In genomic region chr3:55519016-55519415, GRCh38 we compare ENCODE assay signal across 17 cellular contexts. TPM values are rescaled to one million over a fixed set of nuclear protein-coding genes. Genes with fewer than 3 reads are reported as not detected.
DNase-seq lines count a peak whose midpoint lies in the region; ATAC-seq and TF ChIP-seq lines count a peak whose summit lies in the region.
"Had no signal": no experiment of that assay in that cellular context is flagged by ENCODE, and none has a peak within 500 bp of the region (broad histone marks: within the 10 kb centered on the region; RNA-seq: fewer than 3 reads in every experiment).

No MANE protein-coding gene starts in this region.

- peak overlapping the region; percentile 34 for H2AFZ ChIP-seq in IMR-90 (replicated peaks; ENCODE audit: low read length, poor library complexity)

- H2AK9ac ChIP-seq in IMR-90 (replicated peaks; ENCODE audit: low read depth, low read length, poor library complexity), result no peak overlapping the region

- H3K18ac ChIP-seq in IMR-90 (ENCODE audit: low read depth, low read length), result peak overlapping the region; percentile 75

- H4K8ac ChIP-seq in IMR-90 (ENCODE audit: low read depth in 2 of 2, low read length in 2 of 2), result peak overlapping the region in 1 of 2 experiments; percentile 57; a peak in 1 of 4 replicates

- TF ChIP-seq RAD21 in IMR-90 (IDR thresholded peaks at IDR 0.05; ENCODE audit: low read length), result no peak

- no peak overlapping the region for H2BK15ac ChIP-seq in IMR-90 (ENCODE audit: low read depth, low read length)

- CTCF ChIA-PET in AG04449 (lab: Yijun Ruan, JAX) (no interaction called here), IMR-90 (lab: Yijun Ruan, JAX) (interaction anchor here (0.8 kb wide), 1 partner anchor 203 kb away, joined by 3 read pairs; no protein-coding TSS in a partner anchor)

- H2BK5ac ChIP-seq in IMR-90 (ENCODE audit: low read depth, low read length, poor library complexity, severe bottlenecking), result peak overlapping the region; percentile 3

- no peaks in the 10 kb centered on the region for H4K20me1 ChIP-seq in IMR-90 (ENCODE audit: insufficient read depth, low read length)

- no peaks in the 10 kb centered on the region for H3K36me3 ChIP-seq in IMR-90 (ENCODE audit: control insufficient read depth, insufficient read depth, low read length)
- H3K36me3 ChIP-seq: colonic mucosa, upper lobe of right lung had no signal

- H3K56ac ChIP-seq in IMR-90 (ENCODE audit: extremely low read depth, insufficient read depth, low read length), result no peak overlapping the region

- DNase-seq in AG04449 (ENCODE audit: low read depth, low spot score), result peak; percentile 40
- DNase-seq in IMR-90, result peak; percentile 80
- peak; percentile 7 to 37 for DNase-seq in cardiac fibroblast (ENCODE audit: low read depth in 2 of 2)
- DNase-seq in kidney tubule cell (ENCODE audit: low spot score), result peak; percentile 63
- DNase-seq in NCI-H1694 (lab: John Stamatoyannopoulos, UW), result no peak
- no peak for DNase-seq in AML-193 (lab: John Stamatoyannopoulos, UW)
- DNase-seq in right cardiac atrium, result no peak
- DNase-seq in SW 1271 (lab: John Stamatoyannopoulos, UW), result no peak
- DNase-seq: activated CD8-positive, alpha-beta memory T cell treated with anti-CD3 and anti-CD28 coated beads, Interleukin-2, amount 50 U/mL, for 48 hours; activated naive CD4-positive, alpha-beta T cell; aorta; colonic mucosa; glutamatergic neuron; NCI-H1694 treated with DMSO at 0.1 percent for 48 hours; NCI-H446 treated with DMSO at 0.1 percent for 48 hours; SHP77 treated with DMSO at 0.1 percent for 48 hours; upper lobe of right lung had no signal

- dilution Hi-C loops in IMR-90 (cut with HindIII; ENCODE audit: low sequenced_read_pairs, unreplicated experiment), result no loop called here

- H4K91ac ChIP-seq in IMR-90 (ENCODE audit: insufficient read depth, low read depth, low read length), result peak overlapping the region; percentile 19; the same call in 1 of the 2 replicates

- H3K14ac ChIP-seq in IMR-90 (replicated peaks; ENCODE audit: low read depth, low read length), result 0 out of 2 replicates have a peak overlapping the region, but pooled peaks have one; percentile 0

- peaks cover 9% of the 10 kb centered on the region; the same call in 1 of the 2 replicates for H3K9me1 ChIP-seq in IMR-90 (ENCODE audit: insufficient read depth, low read length)

- TF ChIP-seq POLR2A in IMR-90 (IDR thresholded peaks at IDR 0.05; ENCODE audit: low read depth, low read length), result no peak

- TF ChIP-seq CTCF in AG04449 (IDR thresholded peaks at IDR 0.05; ENCODE audit: insufficient read depth, low read length, missing control alignments) (no peak), IMR-90 (conservative IDR thresholded peaks at IDR 0.05; ENCODE audit: low read depth, low read length) (no peak), cardiac fibroblast (IDR thresholded peaks at IDR 0.05; ENCODE audit: low read depth, low read length) (no peak)

- no peak overlapping the region for H3K4me3 ChIP-seq in AG04449 (ENCODE audit: low read depth, low read length)
- no peak overlapping the region for H3K4me3 ChIP-seq in IMR-90 (ENCODE audit: insufficient read depth, low read depth, low read length)
- no peak overlapping the region for H3K4me3 ChIP-seq in cardiac fibroblast (replicated peaks in 1 of 2; ENCODE audit: low read depth in 2 of 2, low read length in 2 of 2)
- H3K4me3 ChIP-seq in right cardiac atrium (ENCODE audit: low read length), result no peak overlapping the region
- H3K4me3 ChIP-seq: colonic mucosa, upper lobe of right lung had no signal

- BruUV-seq in IMR-90 (replicated peaks; lab: Mats Ljungman, UMichigan), result no TSS peak

- 0 out of 2 replicates have a peak overlapping the region, but pooled peaks have one; percentile 19 for H3K9ac ChIP-seq in IMR-90 (ENCODE audit: low read depth, low read length)

- H4K5ac ChIP-seq in IMR-90 (ENCODE audit: low read depth, low read length), result peak overlapping the region; percentile 70

- H2BK20ac ChIP-seq in IMR-90 (ENCODE audit: low read depth, low read length), result peak overlapping the region; percentile 42; the same call in 1 of the 2 replicates

- ATAC-seq in IMR-90 (ENCODE audit: low read depth) (peak; percentile 74), right cardiac atrium (no peak)
- ATAC-seq: upper lobe of right lung had no signal

- no peak overlapping the region for H3K23ac ChIP-seq in IMR-90 (ENCODE audit: low read depth, low read length)

- no peaks in the 10 kb centered on the region for H3K79me1 ChIP-seq in IMR-90 (ENCODE audit: low read depth in 1 of 2, low read length in 2 of 2)

- H3K27me3 ChIP-seq in IMR-90 (ENCODE audit: control insufficient read depth, insufficient read depth, low read length) (no peaks in the 10 kb centered on the region), right cardiac atrium (ENCODE audit: control insufficient read depth, insufficient read depth) (no peaks in the 10 kb centered on the region)
- H3K27me3 ChIP-seq: colonic mucosa had no signal

- H3K4me2 ChIP-seq in IMR-90 (ENCODE audit: low read depth, low read length), result peak overlapping the region; percentile 24; the same call in 1 of the 2 replicates

- H3K9me3 ChIP-seq in IMR-90 (ENCODE audit: control insufficient read depth, insufficient read depth, low read length) (no peaks in the 10 kb centered on the region), right cardiac atrium (ENCODE audit: control insufficient read depth, low read length) (no peaks in the 10 kb centered on the region)
- H3K9me3 ChIP-seq: colonic mucosa, upper lobe of right lung had no signal

- peak overlapping the region; percentile 31; the same call in 1 of the 2 replicates for H3K27ac ChIP-seq in IMR-90 (ENCODE audit: insufficient read depth, low read length)
- H3K27ac ChIP-seq in right cardiac atrium (ENCODE audit: low read length), result no peak overlapping the region
- H3K27ac ChIP-seq: colonic mucosa, upper lobe of right lung had no signal

- peaks cover 13% of the 10 kb centered on the region for H3K4me1 ChIP-seq in IMR-90 (ENCODE audit: control insufficient read depth, insufficient read depth, low read length)
- H3K4me1 ChIP-seq in right cardiac atrium (ENCODE audit: control insufficient read depth, insufficient read depth, low read length), result peaks cover 2% of the 10 kb centered on the region
- H3K4me1 ChIP-seq: colonic mucosa, upper lobe of right lung had no signal

- no CpG with 5 or more reads among the region's 3 CpGs for WGBS in IMR-90 (ENCODE audit: extremely low coverage in 2 of 2, insufficient read length in 1 of 2), 2 experiments
- WGBS in right cardiac atrium, result 78% methylated on average over 3 of the region's 3 CpGs

- peak overlapping the region; percentile 45 for H2BK120ac ChIP-seq in IMR-90 (ENCODE audit: low read depth, low read length)

- H3K4ac ChIP-seq in IMR-90 (ENCODE audit: low read depth, low read length), result peak overlapping the region; percentile 44

- intact Hi-C loops in IMR-90 (cut with micrococcal nuclease) (no loop called here), right cardiac atrium (cut with DNase I) (no loop called here)

- no peak overlapping the region for H2AK5ac ChIP-seq in IMR-90 (ENCODE audit: low read depth, low read length)

- in situ Hi-C loops in IMR-90 (cut with MboI; ENCODE audit: low sequenced_read_pairs), result no loop called here

- POLR2A ChIA-PET in AG04449 (lab: Yijun Ruan, JAX), result no interaction called here
- POLR2A ChIA-PET in IMR-90 (lab: Charles Lee; ENCODE audit: unreplicated experiment), result no interaction called here

TF ChIP-seq in IMR-90, 13 proteins besides CTCF, POLR2A, EP300 and RAD21:
- TF ChIP-seq RFX5 (IDR thresholded peaks at IDR 0.05; ENCODE audit: low read depth, low read length) (no peak), ELK1 (IDR thresholded peaks at IDR 0.05; ENCODE audit: borderline replicate concordance, low read depth, low read length) (no peak), RCOR1 (IDR thresholded peaks at IDR 0.05; ENCODE audit: insufficient replicate concordance, low read length) (no peak), NFE2L2 (IDR thresholded peaks at IDR 0.05; ENCODE audit: low read depth, low read length) (peak; percentile 90), USF2 (IDR thresholded peaks at IDR 0.05; ENCODE audit: low read depth, low read length) (no peak), MAFK (IDR thresholded peaks at IDR 0.05; ENCODE audit: low read depth, low read length) (peak; percentile 68), MAZ (IDR thresholded peaks at IDR 0.05; ENCODE audit: borderline replicate concordance, low read depth, low read length) (no peak)

RNA-seq across cellular contexts. Expression of gene WNT5A, which starts 31.9 kb away (rescaled TPM):
- total RNA-seq in IMR-90 (2012; rRNA removed), result 204 and 224 TPM in 2 replicates
- polyA plus RNA-seq in IMR-90 (2012; rRNA removed), result 229 and 231 TPM in 2 replicates
- 120 and 337 TPM in 2 replicates for polyA plus RNA-seq in IMR-90 (2012; cell fraction: cytosol; rRNA removed)
- polyA plus RNA-seq in IMR-90 (2012; cell fraction: nucleus; rRNA removed; ENCODE audit: low replicate concordance), result 410 and 708 TPM in 2 replicates
- 10 to 100 TPM in 3 of 4 donors, 1 to 10 TPM in 1; 3.6 to 13.0 (median 11.3) TPM for total RNA-seq in right cardiac atrium
- 2.6 TPM for polyA plus RNA-seq in right cardiac atrium

Comparison
In these comparisons a context has a peak if more than half of its experiments do, and no peak if none do; other contexts are left out.
1. DNase-seq: peak in AG04449 (single experiment), IMR-90 (single experiment), cardiac fibroblast (2 of 2) and kidney tubule cell (single experiment); none in NCI-H1694 (single experiment), AML-193 (0 of 2), right cardiac atrium (0 of 3) and SW 1271 (0 of 2).
2. RNA of gene WNT5A, which starts 31.9 kb away (total RNA-seq): 204 to 224 TPM in IMR-90; 3.6 to 13.0 TPM in right cardiac atrium; every median in the first group is over 10 times any median in the second.